In genomic region chr7:100192281-100192862, GRCh38 we compare ENCODE assay signal across 4 cellular contexts. TPM values are rescaled to one million over a fixed set of nuclear protein-coding genes. Genes with fewer than 3 reads are reported as not detected.
"Had no signal": no experiment of that assay in that cellular context is flagged by ENCODE, and none has a peak within 500 bp of the region (broad histone marks: within the 10 kb centered on the region; RNA-seq: fewer than 3 reads in every experiment).

No MANE protein-coding gene starts in this region.

RNA-seq across cellular contexts. Expression of gene STAG3, which starts 14.7 kb away (rescaled TPM):
- total RNA-seq: renal cortical epithelial cell had no signal

RNA-seq across cellular contexts. Expression of gene PVRIG, which starts 27.4 kb away (rescaled TPM):
- total RNA-seq: cardiac septum, epithelial cell of proximal tubule, fibroblast of lung, renal cortical epithelial cell had no signal
- polyA plus RNA-seq: fibroblast of lung had no signal
